Comparison of ENCODE assay signal across 24 cellular contexts in the genomic region with DNA sequence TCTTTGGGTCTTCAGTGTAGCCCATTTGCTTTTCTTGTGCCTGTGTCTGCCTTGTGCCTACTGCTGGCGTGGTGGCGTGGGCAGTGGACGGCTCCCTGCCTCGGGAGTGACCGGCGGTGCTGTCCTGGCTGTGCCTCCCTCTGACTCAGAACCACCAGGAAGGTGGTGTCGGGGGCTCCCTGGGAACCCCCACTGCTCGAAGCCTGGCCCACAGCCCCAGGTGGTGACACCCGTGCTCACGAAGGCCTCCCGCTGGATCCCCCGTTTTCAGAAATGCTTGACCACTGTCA. TPM values are rescaled to one million over a fixed set of nuclear protein-coding genes. Genes with fewer than 3 reads are reported as not detected.
"Had no signal": no experiment of that assay in that cellular context is flagged by ENCODE, and none has a peak within 500 bp of the region (broad histone marks: within the 10 kb centered on the region; RNA-seq: fewer than 3 reads in every experiment).

No MANE protein-coding gene starts in this region.

- ATAC-seq: heart left ventricle; left lobe of liver; naive thymus-derived CD4-positive, alpha-beta T cell had no signal

- H3K27ac Mint-ChIP-seq: naive thymus-derived CD4-positive, alpha-beta T cell had no signal

- H3K4me3 Mint-ChIP-seq: naive thymus-derived CD4-positive, alpha-beta T cell had no signal

- H3K9me3 ChIP-seq: heart left ventricle, sigmoid colon had no signal

- H3K4me3 ChIP-seq: coronary artery, heart left ventricle, sigmoid colon, skin epidermis had no signal

- DNase-seq: effector CD4-positive, alpha-beta T cell; foreskin melanocyte; heart left ventricle; hypothalamus; mammary epithelial cell; naive thymus-derived CD4-positive, alpha-beta T cell; posterior cingulate gyrus; sigmoid colon; stimulated activated CD4-positive, alpha-beta T cell treated with anti-CD3 and anti-CD28 coated beads, Interleukin-2, amount 100 ng/mL, for 24 hours; stimulated activated CD4-positive, alpha-beta T cell treated with anti-CD3 and anti-CD28 coated beads, Interleukin-4, amount 100 ng/mL, for 4 hours; stimulated activated naive CD4-positive, alpha-beta T cell treated with Interleukin-2 at 50 U/mL for 16 hours; trophoblast cell had no signal

- H3K27ac ChIP-seq: coronary artery, heart left ventricle, sigmoid colon, skin epidermis had no signal

RNA-seq across cellular contexts. Expression of gene AMH, which starts 5.1 kb away (rescaled TPM):
- total RNA-seq: urinary bladder had no signal
- polyA plus RNA-seq: naive thymus-derived CD4-positive, alpha-beta T cell had no signal

RNA-seq across cellular contexts. Expression of gene JSRP1, which starts 12.2 kb away (rescaled TPM):
- total RNA-seq: dermis microvascular lymphatic vessel endothelial cell, lower leg skin, mesenteric fat pad, mononuclear cell, osteocyte had no signal
- polyA plus RNA-seq: mammary epithelial cell had no signal

RNA-seq across cellular contexts. Expression of gene PEAK3, which starts 37.9 kb away (rescaled TPM):
- total RNA-seq: glomerular endothelial cell, mammary epithelial cell, pulmonary artery endothelial cell, urinary bladder had no signal
- polyA plus RNA-seq: mammary epithelial cell, neural cell had no signal
